18 cellular contexts compared by ENCODE assay signal in the genomic region with DNA sequence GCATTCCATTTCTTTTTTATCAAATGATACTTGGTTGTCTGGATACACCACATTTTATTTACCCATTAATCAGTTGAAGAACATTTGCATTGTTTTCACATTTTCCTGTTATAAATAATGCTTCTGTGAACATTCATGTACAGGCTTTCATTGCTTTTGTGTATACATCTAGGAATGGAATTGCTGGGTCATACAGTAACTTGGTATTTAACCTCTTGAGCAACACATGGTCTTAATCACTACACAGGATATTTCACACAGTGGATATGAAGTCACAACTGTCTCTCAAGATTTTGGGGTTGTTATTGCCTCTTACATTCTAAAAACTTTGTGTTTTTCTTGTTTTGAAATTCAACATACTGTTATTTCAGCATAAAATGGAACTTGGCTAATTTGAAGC. TPM values are rescaled to one million over a fixed set of nuclear protein-coding genes. Genes with fewer than 3 reads are reported as not detected.
DNase-seq lines count a peak whose midpoint lies in the region; ATAC-seq, FAIRE-seq and TF ChIP-seq lines count a peak whose summit lies in the region.
"Had no signal": no experiment of that assay in that cellular context is flagged by ENCODE, and none has a peak within 500 bp of the region (broad histone marks: within the 10 kb centered on the region; RNA-seq: fewer than 3 reads in every experiment).

No MANE protein-coding gene starts in this region.

- no peak overlapping the region for H3K4me3 Mint-ChIP-seq in activated T-cell treated with anti-CD3 and anti-CD28 coated beads, Interleukin-2, amount 50 U/mL, for 72 hours
- H3K4me3 Mint-ChIP-seq: CD4-positive, alpha-beta T cell had no signal

- no peaks in the 10 kb centered on the region for H3K36me3 ChIP-seq in bronchial epithelial cell (ENCODE audit: control insufficient read depth, insufficient read depth, low read length)

- H3K4me1 Mint-ChIP-seq in activated T-cell treated with anti-CD3 and anti-CD28 coated beads, Interleukin-2, amount 50 U/mL, for 72 hours (ENCODE audit: low read depth): no peaks in the 10 kb centered on the region

- H3K27ac Mint-ChIP-seq in activated T-cell treated with anti-CD3 and anti-CD28 coated beads, Interleukin-2, amount 50 U/mL, for 72 hours: no peak overlapping the region
- H3K27ac Mint-ChIP-seq: CD4-positive, alpha-beta T cell; H9 had no signal

- H3K27me3 ChIP-seq in bronchial epithelial cell (ENCODE audit: control insufficient read depth, insufficient read depth, low read length): no peaks in the 10 kb centered on the region

- no peak for ATAC-seq in GM19455 (IDR thresholded peaks at IDR 0.05; ENCODE audit: unreplicated experiment)
- no peak for ATAC-seq in activated T-cell treated with anti-CD3 and anti-CD28 coated beads, Interleukin-2, amount 50 U/mL, for 72 hours (replicated peaks in 1 of 2)
- ATAC-seq: GM12878 had no signal

- no peaks in the 10 kb centered on the region for H3K27me3 Mint-ChIP-seq in activated T-cell treated with anti-CD3 and anti-CD28 coated beads, Interleukin-2, amount 50 U/mL, for 72 hours (ENCODE audit: low read depth)

- DNase-seq in ELR (ENCODE audit: low read depth) (peak; percentile 53), bronchial epithelial cell (ENCODE audit: low read depth) (peak; percentile 2), iris pigment epithelial cell (ENCODE audit: low read depth) (peak; percentile 10), NOMO-1 treated with DMSO at 0.1 percent for 48 hours (lab: John Stamatoyannopoulos, UW; ENCODE audit: unreplicated experiment) (no peak), foreskin fibroblast (no peak)
- DNase-seq in activated T-cell treated with anti-CD3 and anti-CD28 coated beads, Interleukin-2, amount 50 U/mL, for 72 hours: no peak
- DNase-seq: AML-193; Caco-2; CD4-positive, alpha-beta T cell; DMS153; DMS79; H9 had no signal

- no peaks in the 10 kb centered on the region for H3K36me3 Mint-ChIP-seq in activated T-cell treated with anti-CD3 and anti-CD28 coated beads, Interleukin-2, amount 50 U/mL, for 72 hours (ENCODE audit: insufficient read depth in 2 of 2)

- H3K4me3 ChIP-seq in bronchial epithelial cell (ENCODE audit: low read depth, low read length) (no peak overlapping the region), foreskin fibroblast (ENCODE audit: low read depth in 1 of 2, low read length in 2 of 2) (no peak overlapping the region)
- H3K4me3 ChIP-seq: GM12878 had no signal

- H3K9me3 Mint-ChIP-seq in activated T-cell treated with anti-CD3 and anti-CD28 coated beads, Interleukin-2, amount 50 U/mL, for 72 hours: peaks cover 0 to 2% of the 10 kb centered on the region in 2 donors
- H3K9me3 Mint-ChIP-seq: CD4-positive, alpha-beta T cell had no signal

- FAIRE-seq in bronchial epithelial cell (lab: Jason Lieb, UNC): no peak
- FAIRE-seq: A204.1, GM12878, H1 had no signal

- TF ChIP-seq CTCF in bronchial epithelial cell (IDR thresholded peaks at IDR 0.05; ENCODE audit: insufficient read depth, low read length, severe bottlenecking): no peak
- no peak for TF ChIP-seq CTCF in foreskin fibroblast (IDR thresholded peaks at IDR 0.05; ENCODE audit: low read depth, low read length)

RNA-seq across cellular contexts. Expression of a gene that starts 48.2 kb away (rescaled TPM):
- not detected in 2 replicates for total RNA-seq in bronchial epithelial cell
- not detected for total RNA-seq in activated T-cell treated with anti-CD3 and anti-CD28 coated beads, Interleukin-2, amount 50 U/mL, for 72 hours
- total RNA-seq: CD4-positive, alpha-beta T cell; Daoy; G401; GM12878; H1; H9 had no signal

Comparison
In these comparisons a context has a peak if more than half of its experiments do, and no peak if none do; other contexts are left out.
1. DNase-seq: peak in ELR (single experiment), bronchial epithelial cell (single experiment) and iris pigment epithelial cell (single experiment); none in NOMO-1 treated with DMSO at 0.1 percent for 48 hours (single experiment), foreskin fibroblast (0 of 2) and activated T-cell treated with anti-CD3 and anti-CD28 coated beads, Interleukin-2, amount 50 U/mL, for 72 hours (0 of 2).